ENCODE assay signal across 8 cellular contexts in genomic region chr7:100875356-100875751, GRCh38. TPM values are rescaled to one million over a fixed set of nuclear protein-coding genes. Genes with fewer than 3 reads are reported as not detected.
DNase-seq lines count a peak whose midpoint lies in the region; ATAC-seq and TF ChIP-seq lines count a peak whose summit lies in the region.

No MANE protein-coding gene starts in this region.

- peak overlapping the region; percentile 50 for H2BK5ac ChIP-seq in mesenchymal stem cell (ENCODE audit: low read depth, low read length, poor library complexity, severe bottlenecking)

- peak overlapping the region; percentile 34 for H4K91ac ChIP-seq in mesenchymal stem cell (ENCODE audit: low read length)

- H2BK120ac ChIP-seq in mesenchymal stem cell (ENCODE audit: low read depth, low read length): peak overlapping the region; percentile 2

- peak overlapping the region; percentile 86 for H2BK15ac ChIP-seq in mesenchymal stem cell (ENCODE audit: low read depth, poor library complexity, severe bottlenecking)

- H3K4ac ChIP-seq in mesenchymal stem cell (ENCODE audit: low read depth in 1 of 2, low read length in 2 of 2): peak overlapping the region; percentile 79 to 95

- H3K9ac ChIP-seq in mesenchymal stem cell (ENCODE audit: low read length): peak overlapping the region; percentile 94

- peak overlapping the region in 1 of 2 experiments; percentile 15 for H2BK12ac ChIP-seq in mesenchymal stem cell (ENCODE audit: low read length in 2 of 2)

- H3K4me2 ChIP-seq in mesenchymal stem cell (ENCODE audit: low read length, poor library complexity, severe bottlenecking): peak overlapping the region; percentile 64

- peak; percentile 28 to 50 for ATAC-seq in activated CD4-positive, CD25-positive, alpha-beta regulatory T cell treated with anti-CD3 and anti-CD28 coated beads, Interleukin-2, amount 50 U/mL, for 24 hours
- ATAC-seq in HG02852 (IDR thresholded peaks at IDR 0.05; ENCODE audit: unreplicated experiment) (peak; percentile 39), upper lobe of right lung (peak; percentile 42)

- WGBS in mesenchymal stem cell: 1% methylated on average over 23 of the region's 39 CpGs

- H3K79me1 ChIP-seq in mesenchymal stem cell (replicated peaks; ENCODE audit: low read length, poor library complexity, severe bottlenecking): peaks cover 14% of the 10 kb centered on the region

- peaks cover 27% of the 10 kb centered on the region for H3K4me1 ChIP-seq in mesenchymal stem cell (ENCODE audit: control insufficient read depth, insufficient read depth, low read depth, low read length)
- H3K4me1 ChIP-seq in upper lobe of right lung: peaks cover 32% of the 10 kb centered on the region

- peak overlapping the region; percentile 8 for H2AFZ ChIP-seq in mesenchymal stem cell (ENCODE audit: low read depth, low read length)

- H3K9me3 ChIP-seq in mesenchymal stem cell (ENCODE audit: control insufficient read depth, low read length): no peaks in the 10 kb centered on the region
- H3K9me3 ChIP-seq in upper lobe of right lung: no peaks in the 10 kb centered on the region

- intact Hi-C loops in upper lobe of right lung (cut with DNase I): no loop called here

- TF ChIP-seq CTCF in upper lobe of right lung (IDR thresholded peaks at IDR 0.05): no peak

- peak overlapping the region; percentile 80 to 87 for H3K14ac ChIP-seq in mesenchymal stem cell (ENCODE audit: low read length in 2 of 2)

- no peak overlapping the region for H2AK5ac ChIP-seq in mesenchymal stem cell (ENCODE audit: low read length, severe bottlenecking)

- peak overlapping the region; percentile 90 to 92 for H3K23ac ChIP-seq in mesenchymal stem cell (ENCODE audit: low read length in 2 of 2)

- peak overlapping the region; percentile 93 to 96 for H3K18ac ChIP-seq in mesenchymal stem cell (ENCODE audit: low read depth in 1 of 2, low read length in 2 of 2)

- H3K27me3 ChIP-seq in mesenchymal stem cell (ENCODE audit: control insufficient read depth in 1 of 2, insufficient read depth in 1 of 2, low read length in 2 of 2): no peaks in the 10 kb centered on the region
- H3K27me3 ChIP-seq in upper lobe of right lung: no peaks in the 10 kb centered on the region

- no peak for DNase-seq in activated CD4-positive, CD25-positive, alpha-beta regulatory T cell (lab: John Stamatoyannopoulos, UW)
- peak; percentile 55 for DNase-seq in RKO (ENCODE audit: low spot score)
- peak; percentile 21 for DNase-seq in dedifferentiated amniotic fluid mesenchymal stem cell (ENCODE audit: extremely low spot score)
- no peak for DNase-seq in mesenchymal stem cell
- DNase-seq in upper lobe of right lung: no peak
- DNase-seq in HCEC 1CT: no peak

- H3K36me3 ChIP-seq in mesenchymal stem cell (ENCODE audit: control insufficient read depth in 1 of 2, insufficient read depth in 2 of 2, low read depth in 1 of 2, low read length in 2 of 2): peaks cover 63 to 75% of the 10 kb centered on the region in 2 experiments
- H3K36me3 ChIP-seq in upper lobe of right lung: peaks cover 43% of the 10 kb centered on the region

- no peak overlapping the region for H4K8ac ChIP-seq in mesenchymal stem cell (ENCODE audit: low read length)

- H3K27ac ChIP-seq in mesenchymal stem cell (ENCODE audit: low read length, poor library complexity, severe bottlenecking): peak overlapping the region; percentile 81
- peak overlapping the region; percentile 90 for H3K27ac ChIP-seq in upper lobe of right lung

- H3K4me3 ChIP-seq in mesenchymal stem cell (ENCODE audit: insufficient read depth in 1 of 2, low read depth in 1 of 2, low read length in 2 of 2): peak overlapping the region; percentile 96 to 100
- H3K4me3 ChIP-seq in upper lobe of right lung: peak overlapping the region; percentile 93

RNA-seq across cellular contexts. Expression of gene SRRT, which starts 0.5 kb away (rescaled TPM):
- polyA plus RNA-seq in mesenchymal stem cell (2013, experiment 1 of 2): 66.1 TPM
- polyA plus RNA-seq in mesenchymal stem cell (2013, experiment 2 of 2): 61.3 TPM
- total RNA-seq in upper lobe of right lung: 105 TPM

RNA-seq across cellular contexts. Expression of gene TRIP6, which starts 8.2 kb away (rescaled TPM):
- polyA plus RNA-seq in mesenchymal stem cell (2013, experiment 1 of 2): 61.5 TPM
- polyA plus RNA-seq in mesenchymal stem cell (2013, experiment 2 of 2): 61.7 TPM
- 65.3 TPM for total RNA-seq in upper lobe of right lung

RNA-seq across cellular contexts. Expression of gene UFSP1, which starts 14.2 kb away (rescaled TPM):
- polyA plus RNA-seq in mesenchymal stem cell (2013, experiment 1 of 2): 1.4 TPM
- 1.4 TPM for polyA plus RNA-seq in mesenchymal stem cell (2013, experiment 2 of 2)
- total RNA-seq in upper lobe of right lung: 3.1 TPM

RNA-seq across cellular contexts. Expression of gene ACHE, which starts 20.3 kb away (rescaled TPM):
- 0.84 TPM for polyA plus RNA-seq in mesenchymal stem cell (2013, experiment 1 of 2)
- 0.96 TPM for polyA plus RNA-seq in mesenchymal stem cell (2013, experiment 2 of 2)
- 2.9 TPM for total RNA-seq in upper lobe of right lung

RNA-seq across cellular contexts. Expression of gene SLC12A9, which starts 22.8 kb away (rescaled TPM):
- 17.9 TPM for polyA plus RNA-seq in mesenchymal stem cell (2013, experiment 1 of 2)
- 18.1 TPM for polyA plus RNA-seq in mesenchymal stem cell (2013, experiment 2 of 2)
- 39.2 TPM for total RNA-seq in upper lobe of right lung

Comparison
In these comparisons a context has a peak if more than half of its experiments do, and no peak if none do; other contexts are left out.
1. DNase-seq: peak in RKO (single experiment) and dedifferentiated amniotic fluid mesenchymal stem cell (single experiment); none in activated CD4-positive, CD25-positive, alpha-beta regulatory T cell (0 of 4), mesenchymal stem cell (single experiment), upper lobe of right lung (single experiment) and HCEC 1CT (single experiment).
2. Peak in every context shown above with its lines, with median percentiles within 50 percentile points of each other: ATAC-seq.